Comparison of ENCODE assay signal across 25 cellular contexts in the genomic region with DNA sequence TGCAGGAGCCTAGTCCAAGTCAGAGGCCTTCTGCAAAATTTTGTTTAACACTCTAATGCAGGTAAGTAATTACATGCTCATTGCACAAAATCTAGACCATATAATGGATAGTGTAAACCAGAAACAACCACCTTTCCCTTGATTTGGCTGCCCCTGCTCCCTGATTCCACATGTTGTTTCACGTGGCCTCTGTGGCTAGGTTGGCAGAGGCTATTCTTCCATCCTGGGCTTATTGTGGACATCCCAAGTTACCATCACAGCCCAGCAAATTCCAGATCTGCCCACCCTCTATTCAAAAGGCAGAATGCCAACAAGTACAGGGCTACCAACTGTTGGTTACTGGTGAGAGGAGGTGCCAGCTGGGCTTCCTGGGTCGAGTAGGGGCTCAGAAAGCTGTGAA.
A peak's percentile ranks its signal among the peaks of the same experiment; 100 is the strongest.
DNase-seq lines count a peak whose midpoint lies in the region; ATAC-seq, FAIRE-seq and TF ChIP-seq lines count a peak whose summit lies in the region.
"Had no signal": no experiment of that assay in that cellular context is flagged by ENCODE, and none has a peak within 500 bp of the region (broad histone marks: within the 10 kb centered on the region; RNA-seq: fewer than 3 reads in every experiment).

No MANE protein-coding gene starts in this region.

- no peaks in the 10 kb centered on the region for H3F3A ChIP-seq in smooth muscle cell (ENCODE audit: low read depth)

- no peaks in the 10 kb centered on the region for H4K20me1 ChIP-seq in BLaER1 treated with 17β-estradiol and CSF1 and Interleukin-3, amounts not matched to agents 10 nM and 100 nM
- H4K20me1 ChIP-seq in smooth muscle cell (ENCODE audit: low read depth): no peaks in the 10 kb centered on the region
- no peaks in the 10 kb centered on the region for H4K20me1 ChIP-seq in Karpas-422 (ENCODE audit: insufficient read depth, low read depth, low read length)

- no peaks in the 10 kb centered on the region for H3K9me2 ChIP-seq in Karpas-422 (replicated peaks; ENCODE audit: insufficient read depth, low read length)
- H3K9me2 ChIP-seq: SK-N-SH had no signal

- no peaks in the 10 kb centered on the region for H3K9me3 Mint-ChIP-seq in nephron

- no peak overlapping the region for H3K9ac ChIP-seq in BLaER1 treated with 17β-estradiol and CSF1 and Interleukin-3, amounts not matched to agents 10 nM and 100 nM
- H3K9ac ChIP-seq in smooth muscle cell (ENCODE audit: low read depth) (no peak overlapping the region), Karpas-422 (ENCODE audit: low read length) (no peak overlapping the region)
- H3K9ac ChIP-seq: SK-N-SH had no signal

- H2AFZ ChIP-seq in smooth muscle cell (ENCODE audit: low read depth) (peak overlapping the region; percentile 88), Karpas-422 (ENCODE audit: low read length) (no peak overlapping the region)

- no peaks in the 10 kb centered on the region for H3K27me3 Mint-ChIP-seq in nephron (ENCODE audit: low read depth)
- H3K27me3 Mint-ChIP-seq: CD4-positive, alpha-beta T cell had no signal

- H3K4me3 Mint-ChIP-seq in nephron: no peak overlapping the region
- H3K4me3 Mint-ChIP-seq: CD4-positive, alpha-beta T cell had no signal

- DNase-seq in smooth muscle cell (lab: John Stamatoyannopoulos, UW; ENCODE audit: unreplicated experiment) (no peak), GM19239 (ENCODE audit: insufficient read length, low spot score) (no peak), Karpas-422 (no peak)
- DNase-seq: 8988T; ACHN; BE2C; CD4-positive, alpha-beta T cell; GOT3; HCEC 1CT; KBM-7; MG63; NCI-H1105 treated with DMSO at 0.1 percent for 48 hours; NCI-H146; NCI-H1930; NCI-H2107; NCI-H524; NCI-H748 treated with DMSO at 0.1 percent for 48 hours; PC-3; SK-N-SH had no signal

- peaks cover 5% of the 10 kb centered on the region for H3K4me1 Mint-ChIP-seq in nephron

- no peaks in the 10 kb centered on the region for H3K27me3 ChIP-seq in BLaER1 treated with 17β-estradiol and CSF1 and Interleukin-3, amounts not matched to agents 10 nM and 100 nM
- H3K27me3 ChIP-seq in smooth muscle cell (ENCODE audit: low read depth) (no peaks in the 10 kb centered on the region), Karpas-422 (ENCODE audit: low read length) (no peaks in the 10 kb centered on the region)
- H3K27me3 ChIP-seq: BE2C, MG63 had no signal

- H3K27ac Mint-ChIP-seq in nephron: peak overlapping the region in 2 of 3 experiments; percentile 58 to 78
- H3K27ac Mint-ChIP-seq: CD4-positive, alpha-beta T cell had no signal

- ATAC-seq in HG03095 (IDR thresholded peaks at IDR 0.05; ENCODE audit: unreplicated experiment): no peak
- ATAC-seq: GM12878, PC-3 had no signal

- no peak for FAIRE-seq in GM19239 (lab: Jason Lieb, UNC)
- FAIRE-seq: G401.6, GM12878 had no signal

- TF ChIP-seq CTCF in VCaP (conservative IDR thresholded peaks at IDR 0.05) (no peak), nephron (IDR thresholded peaks at IDR 0.05; ENCODE audit: unreplicated experiment in 3 of 3) (no peak), smooth muscle cell (IDR thresholded peaks at IDR 0.05; ENCODE audit: borderline replicate concordance, insufficient read depth, poor library complexity, severe bottlenecking) (no peak)

- no peaks in the 10 kb centered on the region for H3K79me2 ChIP-seq in smooth muscle cell (ENCODE audit: low read depth)
- no peaks in the 10 kb centered on the region for H3K79me2 ChIP-seq in Karpas-422 (ENCODE audit: low read length)

- no peak overlapping the region for H3K27ac ChIP-seq in BLaER1 treated with 17β-estradiol and CSF1 and Interleukin-3, amounts not matched to agents 10 nM and 100 nM
- H3K27ac ChIP-seq in VCaP (peak overlapping the region; percentile 96), smooth muscle cell (ENCODE audit: low read depth) (no peak overlapping the region), Karpas-422 (ENCODE audit: low read length) (no peak overlapping the region)

- H3K4me2 ChIP-seq in BLaER1 treated with 17β-estradiol and CSF1 and Interleukin-3, amounts not matched to agents 10 nM and 100 nM: peak overlapping the region in 9 of 11 experiments; percentile 4 to 54 (median 17); a peak in 13 of 22 replicates
- H3K4me2 ChIP-seq in smooth muscle cell: peak overlapping the region; percentile 81
- H3K4me2 ChIP-seq in Karpas-422 (ENCODE audit: low read depth, low read length, poor library complexity, severe bottlenecking): no peak overlapping the region
- H3K4me2 ChIP-seq: SK-N-SH had no signal

- H3K36me3 ChIP-seq in BLaER1 treated with 17β-estradiol and CSF1 and Interleukin-3, amounts not matched to agents 10 nM and 100 nM: no peaks in the 10 kb centered on the region
- H3K36me3 ChIP-seq in smooth muscle cell (ENCODE audit: low read depth) (no peaks in the 10 kb centered on the region), Karpas-422 (ENCODE audit: insufficient read depth, low read length) (no peaks in the 10 kb centered on the region)
- H3K36me3 ChIP-seq: BE2C, MG63 had no signal

- 73% methylated on average over 2 of the region's 2 CpGs for WGBS in smooth muscle cell (ENCODE audit: low lambda C conversion rate)

- H3K9me3 ChIP-seq in BLaER1 treated with 17β-estradiol and CSF1 and Interleukin-3, amounts not matched to agents 10 nM and 100 nM (replicated peaks in 1 of 11): no peaks in the 10 kb centered on the region
- H3K9me3 ChIP-seq in smooth muscle cell (replicated peaks; ENCODE audit: low read depth): no peaks in the 10 kb centered on the region
- H3K9me3 ChIP-seq in Karpas-422 (ENCODE audit: low read length): no peaks in the 10 kb centered on the region
- H3K9me3 ChIP-seq: BE2C, MG63, SK-N-SH had no signal

- no peaks in the 10 kb centered on the region for H3K36me3 Mint-ChIP-seq in nephron (ENCODE audit: low read depth)

- H3K4me1 ChIP-seq in BLaER1 treated with 17β-estradiol and CSF1 and Interleukin-3, amounts not matched to agents 10 nM and 100 nM: peaks cover 0 to 18% (median 8%) of the 10 kb centered on the region in 10 experiments; a peak in 10 of 20 replicates
- H3K4me1 ChIP-seq in smooth muscle cell (ENCODE audit: low read depth) (no peaks in the 10 kb centered on the region), Karpas-422 (ENCODE audit: low read length) (no peaks in the 10 kb centered on the region)
- H3K4me1 ChIP-seq: BE2C had no signal

- no peak overlapping the region for H3K4me3 ChIP-seq in BLaER1 treated with 17β-estradiol and CSF1 and Interleukin-3, amounts not matched to agents 10 nM and 100 nM
- peak overlapping the region; percentile 40 for H3K4me3 ChIP-seq in smooth muscle cell
- no peak overlapping the region for H3K4me3 ChIP-seq in Karpas-422 (ENCODE audit: low read length)
- H3K4me3 ChIP-seq: GM12878, MG63 had no signal
